ENCODE assay signal across 27 cellular contexts in genomic region chrX:82591421-82591820, GRCh38.
"Had no signal": no experiment of that assay in that cellular context is flagged by ENCODE, and none has a peak within 500 bp of the region (broad histone marks: within the 10 kb centered on the region; RNA-seq: fewer than 3 reads in every experiment).

No MANE protein-coding gene starts in this region.

- H3K4me3 Mint-ChIP-seq: effector memory CD8-positive, alpha-beta T cell; naive thymus-derived CD8-positive, alpha-beta T cell; nephron progenitor cell; stimulated activated naive CD8-positive, alpha-beta T cell treated with anti-CD3 and anti-CD28 coated beads, Interleukin-15, amount 100 ng/mL, for 72 hours had no signal

- H3K36me3 Mint-ChIP-seq: naive thymus-derived CD8-positive, alpha-beta T cell had no signal

- H3K36me3 ChIP-seq: gastroesophageal sphincter, heart left ventricle, left lung, prostate gland, right atrium auricular region, suprapubic skin, transverse colon, upper lobe of right lung, uterus had no signal

- H3K9me3 Mint-ChIP-seq: effector memory CD8-positive, alpha-beta T cell; stimulated activated naive CD8-positive, alpha-beta T cell treated with anti-CD3 and anti-CD28 coated beads, Interleukin-15, amount 100 ng/mL, for 72 hours had no signal

- H3K27ac Mint-ChIP-seq: effector memory CD8-positive, alpha-beta T cell; naive thymus-derived CD8-positive, alpha-beta T cell; nephron progenitor cell; stimulated activated naive CD8-positive, alpha-beta T cell treated with anti-CD3 and anti-CD28 coated beads, Interleukin-15, amount 100 ng/mL, for 72 hours had no signal

- H3K4me3 ChIP-seq: gastroesophageal sphincter, heart left ventricle, hepatocyte, left lung, prostate gland, right atrium auricular region, smooth muscle cell, suprapubic skin, transverse colon, upper lobe of right lung, uterus had no signal

- H3K4me1 Mint-ChIP-seq: naive thymus-derived CD8-positive, alpha-beta T cell; nephron progenitor cell; stimulated activated naive CD8-positive, alpha-beta T cell treated with anti-CD3 and anti-CD28 coated beads, Interleukin-15, amount 100 ng/mL, for 72 hours had no signal

- ATAC-seq: effector memory CD8-positive, alpha-beta T cell; gastroesophageal sphincter; heart left ventricle; left cardiac atrium; left lung; naive thymus-derived CD8-positive, alpha-beta T cell; sciatic nerve; stimulated activated naive CD8-positive, alpha-beta T cell treated with anti-CD3 and anti-CD28 coated beads, Interleukin-15, amount 100 ng/mL, for 72 hours; upper lobe of right lung had no signal

- DNase-seq: cortex of kidney; effector memory CD8-positive, alpha-beta T cell; foreskin fibroblast; heart left ventricle; left cardiac atrium; left lung; mesendoderm; midbrain; naive thymus-derived CD8-positive, alpha-beta T cell; nephron progenitor cell; nucleus accumbens; stimulated activated CD4-positive, alpha-beta T cell treated with anti-CD3 and anti-CD28 coated beads, Interleukin-12 subunit alpha, Interleukin-12 subunit beta, amount 100 ng/mL, for 4 hours; stimulated activated CD4-positive, alpha-beta T cell treated with anti-CD3 and anti-CD28 coated beads, Interleukin-1b, Interleukin-23, amount 100 ng/mL, for 48 hours; stimulated activated CD4-positive, alpha-beta T cell treated with anti-CD3 and anti-CD28 coated beads, Interleukin-4, amount 100 ng/mL, for 1 hour; stimulated activated CD8-positive, alpha-beta memory T cell treated with anti-CD3 and anti-CD28 coated beads, Interleukin-4, amount 100 ng/mL, for 48 hours; stimulated activated naive CD4-positive, alpha-beta T cell; stimulated activated naive CD8-positive, alpha-beta T cell treated with anti-CD3 and anti-CD28 coated beads, Interleukin-15, amount 100 ng/mL, for 72 hours; transverse colon; upper lobe of right lung; uterus had no signal

- H3K27me3 ChIP-seq: gastroesophageal sphincter, heart left ventricle, hepatocyte, left lung, suprapubic skin, transverse colon, upper lobe of right lung, uterus had no signal

- H3K4me2 ChIP-seq: hepatocyte, smooth muscle cell had no signal

- H3K9me3 ChIP-seq: gastroesophageal sphincter, heart left ventricle, left lung, prostate gland, right atrium auricular region, suprapubic skin, transverse colon, upper lobe of right lung, uterus had no signal

- H3K27ac ChIP-seq: gastroesophageal sphincter, heart left ventricle, hepatocyte, left lung, prostate gland, right atrium auricular region, suprapubic skin, transverse colon, upper lobe of right lung, uterus had no signal

- H3K27me3 Mint-ChIP-seq: effector memory CD8-positive, alpha-beta T cell; naive thymus-derived CD8-positive, alpha-beta T cell; stimulated activated naive CD8-positive, alpha-beta T cell treated with anti-CD3 and anti-CD28 coated beads, Interleukin-15, amount 100 ng/mL, for 72 hours had no signal

- H3K4me1 ChIP-seq: gastroesophageal sphincter, heart left ventricle, left lung, prostate gland, right atrium auricular region, suprapubic skin, transverse colon, upper lobe of right lung, uterus had no signal
